In genomic region chr22:41248314-41248713, GRCh38 we compare ENCODE assay signal across 1 cellular context.
TF ChIP-seq lines count a peak whose summit lies in the region.

No MANE protein-coding gene starts in this region.

TF ChIP-seq in K562, 482 proteins besides CTCF, POLR2A, EP300 and RAD21:
- TF ChIP-seq MTA1 (IDR thresholded peaks at IDR 0.05; ENCODE audit: borderline replicate concordance): no peak
- peak; percentile 78 for TF ChIP-seq ZBTB33 (CRISPR knock-in tag; IDR thresholded peaks at IDR 0.05)
- TF ChIP-seq MEIS2 (IDR thresholded peaks at IDR 0.05; ENCODE audit: partially characterized antibody): no peak
- peak; percentile 29; the same call in 1 of the 2 replicates for TF ChIP-seq POLR2G (IDR thresholded peaks at IDR 0.05; ENCODE audit: low read depth, low read length)
- no peak for TF ChIP-seq ZNF780A (CRISPR knock-in tag; IDR thresholded peaks at IDR 0.05)
- TF ChIP-seq MLLT1 (IDR thresholded peaks at IDR 0.05): no peak
